In the genomic region with DNA sequence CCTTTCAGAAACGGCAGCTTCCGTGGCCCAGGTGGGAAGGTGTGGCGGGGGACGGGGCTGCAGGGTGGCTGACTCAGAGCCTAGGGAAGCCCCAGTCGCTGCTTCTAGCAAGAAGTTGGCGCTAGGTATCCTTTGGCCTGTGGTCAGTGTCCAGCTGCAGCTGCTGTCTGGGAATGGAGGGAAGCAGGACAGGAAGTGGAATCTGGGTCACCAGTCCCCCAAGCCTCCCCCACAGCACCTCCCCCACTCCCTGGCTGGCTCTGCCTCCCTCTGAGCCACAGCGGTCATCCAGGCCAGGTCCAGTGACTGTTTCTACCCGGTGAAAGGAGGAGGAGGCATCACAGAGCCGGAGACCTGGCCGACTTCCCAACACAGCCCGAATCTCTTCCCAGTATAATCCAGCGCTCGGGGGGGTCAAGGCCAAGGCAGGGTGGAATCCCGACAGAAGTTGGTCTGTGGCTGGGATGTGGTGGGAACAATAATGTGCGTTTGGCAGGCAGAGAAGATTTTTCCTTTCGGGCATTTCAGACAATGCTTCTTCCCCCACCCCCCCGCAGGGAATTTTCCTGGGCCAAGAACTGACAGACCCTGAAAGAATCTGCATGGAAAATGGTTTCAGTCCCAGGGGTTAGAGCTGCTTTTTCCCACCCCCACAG, we compare ENCODE assay signal across 11 cellular contexts. TPM values are rescaled to one million over a fixed set of nuclear protein-coding genes. Genes with fewer than 3 reads are reported as not detected.
A peak's percentile ranks its signal among the peaks of the same experiment; 100 is the strongest.
DNase-seq lines count a peak whose midpoint lies in the region; ATAC-seq, FAIRE-seq and TF ChIP-seq lines count a peak whose summit lies in the region.
"Had no signal": no experiment of that assay in that cellular context is flagged by ENCODE, and none has a peak within 500 bp of the region (broad histone marks: within the 10 kb centered on the region; RNA-seq: fewer than 3 reads in every experiment).

No MANE protein-coding gene starts in this region.

- no peak overlapping the region for H2BK15ac ChIP-seq in neuronal stem cell (ENCODE audit: low read length)

- no peak overlapping the region for H3K4me3 ChIP-seq in AG04449 (ENCODE audit: low read depth, low read length)
- peak overlapping the region in 1 of 2 donors; percentile 14 for H3K4me3 ChIP-seq in gastroesophageal sphincter
- no peak overlapping the region for H3K4me3 ChIP-seq in neuronal stem cell (ENCODE audit: low read length in 2 of 2)
- H3K4me3 ChIP-seq: BLaER1 treated with 17β-estradiol and CSF1 and Interleukin-3, amounts not matched to agents 10 nM and 100 nM had no signal

- FAIRE-seq in HTR-8/SVneo (lab: Jason Lieb, UNC) = no peak
- FAIRE-seq: keratinocyte had no signal

- H2AK5ac ChIP-seq in neuronal stem cell (ENCODE audit: low read depth, low read length) = no peak overlapping the region

- peak overlapping the region; percentile 1 to 77 (median 66) for H3K27ac ChIP-seq in gastroesophageal sphincter
- no peak overlapping the region for H3K27ac ChIP-seq in neuronal stem cell (replicated peaks; ENCODE audit: low read length)

- no peak overlapping the region for H3K9ac ChIP-seq in neuronal stem cell (ENCODE audit: low read depth, low read length, poor library complexity)
- H3K9ac ChIP-seq: BLaER1 treated with 17β-estradiol and CSF1 and Interleukin-3, amounts not matched to agents 10 nM and 100 nM had no signal

- 13% methylated on average over 6 of the region's 17 CpGs; no CpG with 5 or more reads in 1 of the 2 donors for WGBS in gastroesophageal sphincter (ENCODE audit: low coverage in 1 of 2), 2 donors
- WGBS in neuronal stem cell (ENCODE audit: extremely low coverage in 2 of 2, insufficient read length in 2 of 2, insufficient replicate concordance in 1 of 2), 2 donors = no CpG with 5 or more reads among the region's 17 CpGs

- ATAC-seq in SK-N-SH treated with all-trans-retinoic acid at 6 μM for 48 hours = peak; percentile 79
- ATAC-seq in gastroesophageal sphincter = peak; percentile 92
- no peak for ATAC-seq in HG03442 (IDR thresholded peaks at IDR 0.05; ENCODE audit: unreplicated experiment)
- ATAC-seq in HG03025 (IDR thresholded peaks at IDR 0.05; ENCODE audit: low FRiP score, unreplicated experiment) = no peak
- no peak for ATAC-seq in HG03135 (IDR thresholded peaks at IDR 0.05; ENCODE audit: unreplicated experiment)

- no peak overlapping the region for H3K4me2 ChIP-seq in neuronal stem cell (ENCODE audit: insufficient read depth, low read length, poor library complexity, severe bottlenecking)

- no peaks in the 10 kb centered on the region for H3K27me3 ChIP-seq in gastroesophageal sphincter
- peaks cover 0 to 9% (median 0%) of the 10 kb centered on the region in 3 experiments for H3K27me3 ChIP-seq in neuronal stem cell (ENCODE audit: control insufficient read depth in 3 of 3, insufficient read depth in 3 of 3, low read depth in 1 of 3, low read length in 3 of 3)
- H3K27me3 ChIP-seq: BLaER1 treated with 17β-estradiol and CSF1 and Interleukin-3, amounts not matched to agents 10 nM and 100 nM had no signal

- H2AFZ ChIP-seq in neuronal stem cell (ENCODE audit: low read length) = peak overlapping the region; percentile 68

- no peak for TF ChIP-seq POLR2A in gastroesophageal sphincter (IDR thresholded peaks at IDR 0.05)

- no peaks in the 10 kb centered on the region for H3K36me3 ChIP-seq in gastroesophageal sphincter
- no peaks in the 10 kb centered on the region for H3K36me3 ChIP-seq in neuronal stem cell (replicated peaks in 1 of 2; ENCODE audit: control insufficient read depth in 2 of 2, insufficient read depth in 2 of 2, low read length in 2 of 2)
- H3K36me3 ChIP-seq: BLaER1 treated with 17β-estradiol and CSF1 and Interleukin-3, amounts not matched to agents 10 nM and 100 nM had no signal

- H3K4me1 ChIP-seq in gastroesophageal sphincter (peaks cover 0 to 47% (median 21%) of the 10 kb centered on the region in 3 donors), neuronal stem cell (ENCODE audit: control insufficient read depth in 2 of 2, insufficient read depth in 1 of 2, low read depth in 1 of 2, low read length in 2 of 2) (no peaks in the 10 kb centered on the region)

- no peak overlapping the region for H4K8ac ChIP-seq in neuronal stem cell (ENCODE audit: low read depth, low read length)

- POLR2A ChIA-PET in AG04449 (lab: Yijun Ruan, JAX) = interaction anchor here (1.1 to 1.4 kb wide), 2 partner anchors 45 kb away, joined by 3 to 7 read pairs; partner anchors contain the start of gene C11orf96

- no peak overlapping the region for H2BK120ac ChIP-seq in neuronal stem cell (ENCODE audit: low read depth, low read length)

- CTCF ChIA-PET in AG04449 (lab: Yijun Ruan, JAX) = interaction anchor here (0.8 to 2.5 kb wide), 17 partner anchors 10 to 98 kb away, joined by 3 to 8 read pairs (median 3); no protein-coding TSS in a partner anchor

- DNase-seq in AG04449 (ENCODE audit: low read depth, low spot score) (peak; percentile 26), neuronal stem cell (ENCODE audit: low spot score) (no peak), HTR-8/SVneo (ENCODE audit: insufficient read length, low spot score) (no peak)
- DNase-seq: NCI-H1417 had no signal

- H4K91ac ChIP-seq in neuronal stem cell (ENCODE audit: low read depth, low read length, poor library complexity) = no peak overlapping the region

- H3K14ac ChIP-seq in neuronal stem cell (ENCODE audit: low read length) = no peak overlapping the region

- H3K18ac ChIP-seq in neuronal stem cell (ENCODE audit: low read length) = peak overlapping the region; percentile 9

- H3K9me3 ChIP-seq in gastroesophageal sphincter (no peaks in the 10 kb centered on the region), neuronal stem cell (replicated peaks in 1 of 2; ENCODE audit: control insufficient read depth in 2 of 2, insufficient read depth in 1 of 2, low read depth in 1 of 2, low read length in 2 of 2) (no peaks in the 10 kb centered on the region)
- H3K9me3 ChIP-seq: BLaER1 treated with 17β-estradiol and CSF1 and Interleukin-3, amounts not matched to agents 10 nM and 100 nM had no signal

- TF ChIP-seq CTCF in AG04449 (IDR thresholded peaks at IDR 0.05; ENCODE audit: insufficient read depth, low read length, missing control alignments) (no peak), gastroesophageal sphincter (IDR thresholded peaks at IDR 0.05) (no peak)

- H3K23ac ChIP-seq in neuronal stem cell (ENCODE audit: low read depth, low read length, poor library complexity) = no peak overlapping the region

- H2BK12ac ChIP-seq in neuronal stem cell (ENCODE audit: low read length) = no peak overlapping the region

- H3K4ac ChIP-seq in neuronal stem cell (ENCODE audit: low read length) = no peak overlapping the region

- no peaks in the 10 kb centered on the region for H3K79me1 ChIP-seq in neuronal stem cell (ENCODE audit: low read depth, low read length)

- TF ChIP-seq EP300 in gastroesophageal sphincter (IDR thresholded peaks at IDR 0.05) = no peak

- no peak overlapping the region for H2BK5ac ChIP-seq in neuronal stem cell (ENCODE audit: low read length)

TF ChIP-seq in SK-N-SH treated with all-trans-retinoic acid at 6 μM for 48 hours, 23 proteins besides CTCF, POLR2A, EP300 and RAD21:
- TF ChIP-seq ISL1 (CRISPR knock-in tag; IDR thresholded peaks at IDR 0.05) = peak; percentile 12; the same call in 1 of the 2 replicates
- TF ChIP-seq OSR1 (CRISPR knock-in tag; IDR thresholded peaks at IDR 0.05) = no peak

RNA-seq across cellular contexts. Expression of gene C11orf96, which starts 45.1 kb away (rescaled TPM):
- 100 to 1,000 TPM in 1 of 4 donors, 10 to 100 TPM in 3; 47.0 to 723 (median 71.2) TPM for total RNA-seq in gastroesophageal sphincter
- 3.5 TPM for polyA plus RNA-seq in neuronal stem cell (2013, experiment 1 of 2)
- polyA plus RNA-seq in neuronal stem cell (2013, experiment 2 of 2) = 4.2 TPM

Comparison
In these comparisons a context has a peak if more than half of its experiments do, and no peak if none do; other contexts are left out.
1. ATAC-seq: peak in SK-N-SH treated with all-trans-retinoic acid at 6 μM for 48 hours (single experiment) and gastroesophageal sphincter (single experiment); none in HG03442 (single experiment), HG03025 (single experiment) and HG03135 (single experiment).